ENCODE assay signal across 28 cellular contexts in the genomic region with DNA sequence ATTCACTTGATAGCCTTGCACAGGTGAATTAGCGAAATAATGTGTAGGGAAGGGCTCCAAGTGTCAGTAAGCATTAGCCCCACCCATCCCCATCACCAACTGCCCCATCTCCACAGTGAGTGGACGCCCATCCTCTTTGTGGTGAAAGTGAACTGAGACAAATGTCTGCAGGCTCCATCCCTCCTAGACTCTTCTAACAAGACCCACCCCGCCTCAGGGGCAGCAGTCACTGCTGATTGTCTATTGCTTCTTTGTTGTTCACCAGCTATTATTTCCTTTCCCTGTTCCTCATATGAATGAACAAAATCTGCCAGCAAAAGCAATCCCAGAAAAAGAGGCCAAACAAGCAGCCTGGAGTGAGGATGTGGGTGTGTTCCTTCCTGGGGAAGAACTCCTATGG.
"Had no signal": no experiment of that assay in that cellular context is flagged by ENCODE, and none has a peak within 500 bp of the region (broad histone marks: within the 10 kb centered on the region; RNA-seq: fewer than 3 reads in every experiment).

No MANE protein-coding gene starts in this region.

- H3K4me3 Mint-ChIP-seq: nephron; neural progenitor cell; stimulated activated effector memory CD8-positive, alpha-beta T cell treated with anti-CD3 and anti-CD28 coated beads, Interleukin-12 subunit alpha, Interleukin-12 subunit beta, amount 100 ng/mL, for 72 hours; stimulated activated naive B cell treated with anti-CD40 and anti-IgM and Interleukin-4, amounts not matched to agents 10 μg/mL and 1 μg/mL and 100 μg/mL, for 72 hours; stimulated activated naive CD8-positive, alpha-beta T cell treated with anti-CD3 and anti-CD28 coated beads, Interleukin-15, Interleukin-2, amounts not matched to agents 100 ng/mL and 50 ng/mL, for 24 hours had no signal

- H3K9me3 ChIP-seq: ovary, psoas muscle, right lobe of liver, sigmoid colon, stomach, thoracic aorta, thyroid gland, tibial nerve, upper lobe of left lung, vagina had no signal

- H3K27me3 ChIP-seq: neural progenitor cell, ovary, right lobe of liver, sigmoid colon, stomach, thyroid gland, tibial nerve, upper lobe of left lung, vagina had no signal

- H3K27me3 Mint-ChIP-seq: progenitor cell of endocrine pancreas; stimulated activated naive B cell treated with anti-CD40 and anti-IgM and Interleukin-4, amounts not matched to agents 10 μg/mL and 1 μg/mL and 100 μg/mL, for 72 hours; stimulated activated naive CD8-positive, alpha-beta T cell treated with anti-CD3 and anti-CD28 coated beads, Interleukin-15, Interleukin-2, amounts not matched to agents 100 ng/mL and 50 ng/mL, for 24 hours had no signal

- H3K9me3 Mint-ChIP-seq: nephron; stimulated activated effector memory CD8-positive, alpha-beta T cell treated with anti-CD3 and anti-CD28 coated beads, Interleukin-12 subunit alpha, Interleukin-12 subunit beta, amount 100 ng/mL, for 72 hours; stimulated activated naive B cell treated with anti-CD40 and anti-IgM and Interleukin-4, amounts not matched to agents 10 μg/mL and 1 μg/mL and 100 μg/mL, for 72 hours; stimulated activated naive CD8-positive, alpha-beta T cell treated with anti-CD3 and anti-CD28 coated beads, Interleukin-15, Interleukin-2, amounts not matched to agents 100 ng/mL and 50 ng/mL, for 24 hours had no signal

- H3K4me1 ChIP-seq: neural progenitor cell, parathyroid adenoma, psoas muscle, right lobe of liver, sigmoid colon, stomach, thyroid gland, tibial nerve, upper lobe of left lung, vagina had no signal

- FAIRE-seq: small intestine, urothelium cell line had no signal

- H3K27ac Mint-ChIP-seq: nephron; neural progenitor cell; progenitor cell of endocrine pancreas; stimulated activated effector memory CD8-positive, alpha-beta T cell treated with anti-CD3 and anti-CD28 coated beads, Interleukin-12 subunit alpha, Interleukin-12 subunit beta, amount 100 ng/mL, for 72 hours; stimulated activated naive B cell treated with anti-CD40 and anti-IgM and Interleukin-4, amounts not matched to agents 10 μg/mL and 1 μg/mL and 100 μg/mL, for 72 hours; stimulated activated naive CD8-positive, alpha-beta T cell treated with anti-CD3 and anti-CD28 coated beads, Interleukin-15, Interleukin-2, amounts not matched to agents 100 ng/mL and 50 ng/mL, for 24 hours had no signal

- H3K27ac ChIP-seq: neural progenitor cell, ovary, parathyroid adenoma, psoas muscle, right lobe of liver, sigmoid colon, stomach, thoracic aorta, thyroid gland, tibial nerve, vagina had no signal

- DNase-seq: occipital lobe; ovary; posterior cingulate gyrus; psoas muscle; right cardiac atrium; right lobe of liver; sigmoid colon; small intestine; stimulated activated CD4-positive, alpha-beta T cell treated with anti-CD3 and anti-CD28 coated beads, Interleukin-15, amount 100 ng/mL, for 24 hours; stimulated activated CD4-positive, alpha-beta T cell treated with anti-CD3 and anti-CD28 coated beads, Interleukin-2, amount 100 ng/mL, for 24 hours; stimulated activated CD4-positive, alpha-beta T cell treated with anti-CD3 and anti-CD28 coated beads, Interleukin-2, amount 100 ng/mL, for 48 hours; stimulated activated CD4-positive, alpha-beta T cell treated with anti-CD3 and anti-CD28 coated beads, Interleukin-4, amount 100 ng/mL, for 24 hours; stimulated activated naive B cell treated with anti-CD40 and anti-IgM and Interleukin-4, amounts not matched to agents 10 μg/mL and 1 μg/mL and 100 μg/mL, for 72 hours; stimulated activated naive CD4-positive, alpha-beta T cell treated with Interleukin-2 at 50 U/mL for 16 hours; stomach; thyroid gland; trophoblast cell; upper lobe of left lung had no signal

- H3K36me3 ChIP-seq: neural progenitor cell, ovary, right lobe of liver, sigmoid colon, stomach, thoracic aorta, thyroid gland, upper lobe of left lung, vagina had no signal

- H3K4me1 Mint-ChIP-seq: nephron; neural progenitor cell; stimulated activated effector memory CD8-positive, alpha-beta T cell treated with anti-CD3 and anti-CD28 coated beads, Interleukin-12 subunit alpha, Interleukin-12 subunit beta, amount 100 ng/mL, for 72 hours; stimulated activated naive B cell treated with anti-CD40 and anti-IgM and Interleukin-4, amounts not matched to agents 10 μg/mL and 1 μg/mL and 100 μg/mL, for 72 hours had no signal

- H3K4me3 ChIP-seq: neural progenitor cell, ovary, psoas muscle, right lobe of liver, sigmoid colon, stomach, thoracic aorta, thyroid gland, tibial nerve, upper lobe of left lung, vagina had no signal

- H3K36me3 Mint-ChIP-seq: stimulated activated effector memory CD8-positive, alpha-beta T cell treated with anti-CD3 and anti-CD28 coated beads, Interleukin-12 subunit alpha, Interleukin-12 subunit beta, amount 100 ng/mL, for 72 hours; stimulated activated naive B cell treated with anti-CD40 and anti-IgM and Interleukin-4, amounts not matched to agents 10 μg/mL and 1 μg/mL and 100 μg/mL, for 72 hours had no signal

- ATAC-seq: psoas muscle; right lobe of liver; stimulated activated effector memory CD8-positive, alpha-beta T cell treated with anti-CD3 and anti-CD28 coated beads, Interleukin-12 subunit alpha, Interleukin-12 subunit beta, amount 100 ng/mL, for 72 hours; stimulated activated naive B cell treated with anti-CD40 and anti-IgM and Interleukin-4, amounts not matched to agents 10 μg/mL and 1 μg/mL and 100 μg/mL, for 72 hours had no signal
